ENCODE assay signal across 8 cellular contexts in genomic region chr6:55445648-55446204, GRCh38.
DNase-seq lines count a peak whose midpoint lies in the region; ATAC-seq and TF ChIP-seq lines count a peak whose summit lies in the region.

No MANE protein-coding gene starts in this region.

- no peak overlapping the region for H3K23ac ChIP-seq in H9 (ENCODE audit: insufficient read length, low read depth, low read length)

- H3K4me1 Mint-ChIP-seq in CD14-positive monocyte (no peaks in the 10 kb centered on the region), H9 (no peaks in the 10 kb centered on the region)
- H3K4me1 Mint-ChIP-seq in T-helper 2 cell treated with Interferon-gamma antibody and Interleukin-4, amounts not matched to agents 5 μg/mL and 100 μg/mL, for 36 hours (ENCODE audit: low read depth), result no peaks in the 10 kb centered on the region

- no peaks in the 10 kb centered on the region for H3K36me3 ChIP-seq in SK-N-MC (ENCODE audit: insufficient read depth, low read length)
- H3K36me3 ChIP-seq in uterus, result no peaks in the 10 kb centered on the region

- peaks cover 0 to 1% (median 0%) of the 10 kb centered on the region in 7 donors for H3K9me3 Mint-ChIP-seq in CD14-positive monocyte
- no peaks in the 10 kb centered on the region for H3K9me3 Mint-ChIP-seq in H9
- no peaks in the 10 kb centered on the region for H3K9me3 Mint-ChIP-seq in T-helper 2 cell treated with Interferon-gamma antibody and Interleukin-4, amounts not matched to agents 5 μg/mL and 100 μg/mL, for 36 hours

- H2BK5ac ChIP-seq in H9 (ENCODE audit: insufficient read length, low read length), result no peak overlapping the region

- no peak overlapping the region for H2BK20ac ChIP-seq in H9 (ENCODE audit: low read depth, low read length, poor library complexity, severe bottlenecking)

- peak; percentile 24 for TF ChIP-seq CTCF in CD14-positive monocyte (IDR thresholded peaks at IDR 0.05)
- TF ChIP-seq CTCF in H9 (conservative IDR thresholded peaks at IDR 0.05), result peak; percentile 77
- TF ChIP-seq CTCF in uterus (IDR thresholded peaks at IDR 0.05), result peak; percentile 19 to 36 (median 30)

- no peak overlapping the region for H3K9ac ChIP-seq in H9 (ENCODE audit: extremely low read depth, insufficient read length, low read length)
- peak overlapping the region; percentile 37 for H3K9ac ChIP-seq in SK-N-MC (ENCODE audit: insufficient read length)

- no peak overlapping the region for H2AK5ac ChIP-seq in H9 (ENCODE audit: insufficient read length, low read length)

- H3K27ac ChIP-seq in H9 (ENCODE audit: insufficient read length, low read depth, low read length) (no peak overlapping the region), SK-N-MC (no peak overlapping the region), uterus (no peak overlapping the region)

- H3K27me3 Mint-ChIP-seq in CD14-positive monocyte (ENCODE audit: low read depth in 3 of 3), result peaks cover 0 to 2% (median 1%) of the 10 kb centered on the region in 3 donors
- no peaks in the 10 kb centered on the region for H3K27me3 Mint-ChIP-seq in H9 (ENCODE audit: low read depth)
- H3K27me3 Mint-ChIP-seq in T-helper 2 cell treated with Interferon-gamma antibody and Interleukin-4, amounts not matched to agents 5 μg/mL and 100 μg/mL, for 36 hours (ENCODE audit: low read depth), result no peaks in the 10 kb centered on the region

- H4K20me1 ChIP-seq in H9 (ENCODE audit: control insufficient read depth, insufficient read depth, insufficient read length), result no peaks in the 10 kb centered on the region

- DNase-seq in CD14-positive monocyte (ENCODE audit: low spot score) (no peak), H9 (no peak), SK-N-MC (ENCODE audit: low read depth, low spot score) (no peak), glomerular visceral epithelial cell (ENCODE audit: extremely low spot score) (peak; percentile 39), uterus (no peak), NCI-H1048 (lab: John Stamatoyannopoulos, UW) (no peak)
- no peak for DNase-seq in T-helper 2 cell treated with Interferon-gamma antibody and Interleukin-4, amounts not matched to agents 5 μg/mL and 100 μg/mL, for 36 hours (ENCODE audit: low spot score)

- H4K91ac ChIP-seq in H9 (ENCODE audit: insufficient read length, low read depth, low read length), result no peak overlapping the region

- H3K4me3 ChIP-seq in SK-N-MC (peak overlapping the region; percentile 43; the same call in 1 of the 2 replicates), uterus (no peak overlapping the region)

- ATAC-seq in GM21717 (IDR thresholded peaks at IDR 0.05; ENCODE audit: unreplicated experiment), result no peak

- H4K5ac ChIP-seq in H9 (ENCODE audit: insufficient read length, low read depth, low read length), result no peak overlapping the region

- H3K18ac ChIP-seq in H9 (ENCODE audit: insufficient read length, low read depth, low read length), result no peak overlapping the region

- TF ChIP-seq POLR2A in uterus (IDR thresholded peaks at IDR 0.05), result no peak

- H2BK12ac ChIP-seq in H9 (ENCODE audit: insufficient read length, low read depth, low read length), result no peak overlapping the region

- no peak overlapping the region for H4K8ac ChIP-seq in H9 (replicated peaks; ENCODE audit: insufficient read length, low read depth, low read length)

- H3K23me2 ChIP-seq in H9 (ENCODE audit: insufficient read length, low read depth, low read length, poor library complexity, severe bottlenecking), result no peaks in the 10 kb centered on the region

- intact Hi-C loops in CD14-positive monocyte (cut with micrococcal nuclease) (no loop called here), uterus (cut with DNase I; ENCODE audit: low total_unique reads) (no loop called here)

- H3K4ac ChIP-seq in H9 (ENCODE audit: low read depth, low read length), result no peak overlapping the region

- no peaks in the 10 kb centered on the region for H3K79me2 ChIP-seq in H9 (ENCODE audit: insufficient read depth, low read length)

- no CpG with 5 or more reads among the region's 1 CpG for WGBS in H9 (ENCODE audit: extremely low coverage, insufficient read length, low lambda C conversion rate)

- H3K36me3 Mint-ChIP-seq in CD14-positive monocyte (no peaks in the 10 kb centered on the region), H9 (ENCODE audit: insufficient read depth in 1 of 3, low read depth in 3 of 3) (no peaks in the 10 kb centered on the region)
- no peaks in the 10 kb centered on the region for H3K36me3 Mint-ChIP-seq in T-helper 2 cell treated with Interferon-gamma antibody and Interleukin-4, amounts not matched to agents 5 μg/mL and 100 μg/mL, for 36 hours (ENCODE audit: low read depth)

- H3K27me3 ChIP-seq in H9 (ENCODE audit: insufficient read depth, low read length) (no peaks in the 10 kb centered on the region), uterus (no peaks in the 10 kb centered on the region)

- H3K4me2 ChIP-seq in H9 (ENCODE audit: insufficient read depth, insufficient read length, low read length), result no peak overlapping the region

- no peak overlapping the region for H3K4me3 Mint-ChIP-seq in CD14-positive monocyte
- H3K4me3 Mint-ChIP-seq in H9, result no peak overlapping the region
- H3K4me3 Mint-ChIP-seq in T-helper 2 cell treated with Interferon-gamma antibody and Interleukin-4, amounts not matched to agents 5 μg/mL and 100 μg/mL, for 36 hours, result no peak overlapping the region

- no peak overlapping the region for H2AFZ ChIP-seq in H9 (ENCODE audit: low read length)

- H2BK120ac ChIP-seq in H9 (ENCODE audit: low read depth, low read length, poor library complexity, severe bottlenecking), result no peak overlapping the region

- no peak overlapping the region for H3K14ac ChIP-seq in H9 (ENCODE audit: insufficient read depth, low read length)

- no peak overlapping the region for H3T11ph ChIP-seq in H9 (ENCODE audit: low read length)

- no peak overlapping the region for H2BK15ac ChIP-seq in H9 (ENCODE audit: low read depth, low read length)

- H3K27ac Mint-ChIP-seq in CD14-positive monocyte (no peak overlapping the region), H9 (no peak overlapping the region)
- no peak overlapping the region for H3K27ac Mint-ChIP-seq in T-helper 2 cell treated with Interferon-gamma antibody and Interleukin-4, amounts not matched to agents 5 μg/mL and 100 μg/mL, for 36 hours

- H3K9me3 ChIP-seq in H9 (ENCODE audit: control insufficient read depth, low read depth, low read length) (no peaks in the 10 kb centered on the region), SK-N-MC (ENCODE audit: low read depth, low read length) (no peaks in the 10 kb centered on the region), uterus (no peaks in the 10 kb centered on the region)

- H3K4me1 ChIP-seq in H9 (ENCODE audit: insufficient read depth, low read length) (no peaks in the 10 kb centered on the region), uterus (no peaks in the 10 kb centered on the region)

- no peaks in the 10 kb centered on the region for H3K79me1 ChIP-seq in H9 (ENCODE audit: insufficient read depth, low read depth, low read length, poor library complexity, severe bottlenecking)

- H3K56ac ChIP-seq in H9 (ENCODE audit: insufficient read length, low read depth, low read length), result no peak overlapping the region

Comparison
In these comparisons a context has a peak if more than half of its experiments do, and no peak if none do; other contexts are left out.
1. CTCF ChIP-seq: peak in every context shown above with its lines; median percentile 77 in H9; 30 in uterus; 24 in CD14-positive monocyte.